In genomic region chr9:19050637-19051591, GRCh38 we compare ENCODE assay signal across 8 cellular contexts. TPM values are rescaled to one million over a fixed set of nuclear protein-coding genes. Genes with fewer than 3 reads are reported as not detected.
DNase-seq lines count a peak whose midpoint lies in the region; ATAC-seq, FAIRE-seq and TF ChIP-seq lines count a peak whose summit lies in the region.

No MANE protein-coding gene starts in this region.

- CTCF ChIA-PET in H1 (lab: Charles Lee; ENCODE audit: partially characterized antibody) = interaction anchor here (0.6 to 1.5 kb wide), 6 partner anchors 12 to 414 kb away, joined by 3 to 6 read pairs (median 4); no protein-coding TSS in a partner anchor

- H2BK12ac ChIP-seq in H1 (ENCODE audit: low read depth, low read length) = no peak overlapping the region

- no peak for TF ChIP-seq EP300 in H1 (IDR thresholded peaks at IDR 0.05; ENCODE audit: borderline replicate concordance in 1 of 2, low read depth in 2 of 2, low read length in 2 of 2)

- H3K9me3 ChIP-seq in H1 (ENCODE audit: insufficient read depth in 2 of 2, low read depth in 1 of 2, low read length in 1 of 2) (no peaks in the 10 kb centered on the region), osteoblast (ENCODE audit: low read depth, low read length) (no peaks in the 10 kb centered on the region)

- H3K4me3 ChIP-seq in H1 (ENCODE audit: extremely low read depth in 1 of 4, insufficient read depth in 2 of 4, low read depth in 3 of 4, low read length in 4 of 4) (peak overlapping the region; percentile 76 to 92 (median 82)), osteoblast (ENCODE audit: insufficient read depth, low read length) (peak overlapping the region; percentile 85)

- no peak overlapping the region for H3K23ac ChIP-seq in H1 (ENCODE audit: insufficient read length)

- peak overlapping the region in 1 of 4 experiments; percentile 59; a peak in 3 of 7 replicates for H3K9ac ChIP-seq in H1 (replicated peaks in 1 of 4; ENCODE audit: extremely low read depth in 1 of 4, low read depth in 3 of 4, low read length in 3 of 4)

- in situ Hi-C loops in Caki2 (cut with HindIII; ENCODE audit: low pct_unique_long_range_greater_than_20kb, low sequenced_read_pairs) = no loop called here

- H3K79me2 ChIP-seq in H1 (ENCODE audit: control insufficient read depth in 1 of 2, insufficient read depth in 2 of 2, low read length in 2 of 2) = peaks cover 0 to 10% of the 10 kb centered on the region in 2 experiments; a peak in 2 of 4 replicates
- H3K79me2 ChIP-seq in osteoblast (ENCODE audit: insufficient read depth, low read length) = peaks cover 31% of the 10 kb centered on the region

- H3K4me2 ChIP-seq in H1 (ENCODE audit: insufficient read depth in 1 of 2, low read depth in 2 of 2, low read length in 2 of 2) (peak overlapping the region; percentile 99 to 100), osteoblast (ENCODE audit: insufficient read depth, low read length) (peak overlapping the region; percentile 89)

- DNase-seq in Caki2 (ENCODE audit: low read depth) (peak; percentile 37), NCI-H526 (lab: John Stamatoyannopoulos, UW) (peak; percentile 13 to 32), H1 (ENCODE audit: low read depth in 1 of 2, low spot score in 2 of 2) (no peak), osteoblast (ENCODE audit: insufficient read length, low spot score, missing footprints) (peak; percentile 8), mucosa of gallbladder (ENCODE audit: low spot score) (no peak), hypothalamus (lab: John Stamatoyannopoulos, UW) (no peak), DMS114 treated with DMSO at 0.1 percent for 48 hours (lab: John Stamatoyannopoulos, UW; ENCODE audit: unreplicated experiment) (no peak)

- H3K14ac ChIP-seq in H1 (ENCODE audit: insufficient read length) = no peak overlapping the region

- H3K56ac ChIP-seq in H1 (replicated peaks; ENCODE audit: insufficient read length, low read depth, low read length) = no peak overlapping the region

- no peak overlapping the region for H2BK120ac ChIP-seq in H1 (replicated peaks; ENCODE audit: low read depth, low read length)

- 72% methylated on average over 12 of the region's 12 CpGs; no CpG with 5 or more reads in 1 of the 2 experiments for WGBS in H1 (ENCODE audit: extremely low coverage in 1 of 2, insufficient coverage in 1 of 2, insufficient read length in 1 of 2, insufficient replicate concordance in 2 of 2, low coverage in 1 of 2, low lambda C conversion rate in 2 of 2, missing lambda C conversion rate in 1 of 2), 2 experiments

- H2BK20ac ChIP-seq in H1 (ENCODE audit: low read length) = no peak overlapping the region

- H3K27me3 ChIP-seq in H1 (replicated peaks in 1 of 4; ENCODE audit: control insufficient read depth in 3 of 4, extremely low read depth in 1 of 4, insufficient read depth in 3 of 4, low read length in 3 of 4) (no peaks in the 10 kb centered on the region), osteoblast (ENCODE audit: insufficient read depth, low read length) (no peaks in the 10 kb centered on the region)

- peaks cover 1 to 10% of the 10 kb centered on the region in 2 experiments for H4K20me1 ChIP-seq in H1 (replicated peaks in 1 of 2; ENCODE audit: control insufficient read depth in 1 of 2, insufficient read depth in 2 of 2, low read length in 2 of 2)
- H4K20me1 ChIP-seq in osteoblast (ENCODE audit: insufficient read depth, low read length) = peaks cover 10% of the 10 kb centered on the region

- H3K79me1 ChIP-seq in H1 (ENCODE audit: low read depth, low read length) = peaks cover 7% of the 10 kb centered on the region

- H4K5ac ChIP-seq in H1 (ENCODE audit: insufficient read length, low read depth, low read length) = no peak overlapping the region

- POLR2A ChIA-PET in H1 (lab: Charles Lee; ENCODE audit: partially characterized antibody) = interaction anchor here (0.7 to 3.6 kb wide), 10 partner anchors 11 to 329 kb away, joined by 3 to 12 read pairs (median 4); partner anchors contain the start of gene RPS6

- H2AFZ ChIP-seq in H1 (ENCODE audit: low read length) = no peak overlapping the region
- H2AFZ ChIP-seq in osteoblast (ENCODE audit: low read length) = no peak overlapping the region

- ATAC-seq in HG02885 (IDR thresholded peaks at IDR 0.05; ENCODE audit: poor library complexity, unreplicated experiment) = no peak

- no peaks in the 10 kb centered on the region for H3K4me1 ChIP-seq in H1 (replicated peaks in 1 of 4; ENCODE audit: control insufficient read depth in 3 of 4, insufficient read depth in 4 of 4, low read length in 3 of 4)
- peaks cover 13% of the 10 kb centered on the region for H3K4me1 ChIP-seq in osteoblast (ENCODE audit: insufficient read depth, low read length)

- no peak for FAIRE-seq in H1 (lab: Jason Lieb, UNC)

- H3K36me3 ChIP-seq in H1 (ENCODE audit: control insufficient read depth in 2 of 4, insufficient read depth in 4 of 4, low read length in 3 of 4) (peaks cover 0 to 2% (median 0%) of the 10 kb centered on the region in 4 experiments; a peak in 1 of 8 replicates), osteoblast (ENCODE audit: insufficient read depth, low read length) (no peaks in the 10 kb centered on the region)

- no peak overlapping the region for H4K8ac ChIP-seq in H1 (ENCODE audit: extremely low read depth, insufficient read depth, low read length)

- no peak overlapping the region for H2BK5ac ChIP-seq in H1 (ENCODE audit: low read depth, low read length)

- TF ChIP-seq POLR2A in H1 (IDR thresholded peaks at IDR 0.05; ENCODE audit: control extremely low read depth in 1 of 2, low read depth in 2 of 2, low read length in 2 of 2) = no peak

- no peak overlapping the region for H3K18ac ChIP-seq in H1 (ENCODE audit: extremely low read depth, low read length)

- H4K91ac ChIP-seq in H1 (replicated peaks; ENCODE audit: insufficient read length, low read length) = no peak overlapping the region

- TF ChIP-seq CTCF in H1 (IDR thresholded peaks at IDR 0.05; ENCODE audit: control extremely low read depth in 1 of 3, insufficient read depth in 1 of 3, low read depth in 1 of 3, low read length in 3 of 3) = no peak
- TF ChIP-seq CTCF in osteoblast (IDR thresholded peaks at IDR 0.05; ENCODE audit: extremely low read depth, low read depth, low read length) = no peak

- H3K23me2 ChIP-seq in H1 (ENCODE audit: low read depth, low read length) = peaks cover 13% of the 10 kb centered on the region

- H2BK15ac ChIP-seq in H1 (ENCODE audit: low read length) = no peak overlapping the region

- no peak for TF ChIP-seq RAD21 in H1 (IDR thresholded peaks at IDR 0.05 in 1 of 2, conservative IDR thresholded peaks at IDR 0.05 in 1 of 2; ENCODE audit: low read depth in 2 of 2, low read length in 2 of 2)

- H3K4ac ChIP-seq in H1 (replicated peaks; ENCODE audit: insufficient read length, low read depth, low read length) = no peak overlapping the region

- H3K27ac ChIP-seq in H1 (ENCODE audit: low read depth, low read length) (no peak overlapping the region), osteoblast (ENCODE audit: low read depth, low read length) (peak overlapping the region; percentile 87)

- H2AK5ac ChIP-seq in H1 (ENCODE audit: low read depth, low read length) = no peak overlapping the region

TF ChIP-seq in H1, 55 proteins besides CTCF, POLR2A, EP300 and RAD21 (continues in another document):
- TF ChIP-seq KDM1A (IDR thresholded peaks at IDR 0.05; ENCODE audit: borderline replicate concordance, low read length) = no peak
- TF ChIP-seq KDM5A (IDR thresholded peaks at IDR 0.05; ENCODE audit: low read length) = no peak
- TF ChIP-seq BACH1 (IDR thresholded peaks at IDR 0.05; ENCODE audit: low read length) = no peak
- TF ChIP-seq CTBP2 (IDR thresholded peaks at IDR 0.05; ENCODE audit: borderline replicate concordance, insufficient read depth, insufficient read length, low read length) = no peak
- no peak for TF ChIP-seq NANOG (IDR thresholded peaks at IDR 0.05; ENCODE audit: insufficient read depth, low read depth, low read length, poor library complexity, severe bottlenecking)

RNA-seq across cellular contexts. Expression of gene RRAGA, which starts 1.7 kb away (rescaled TPM):
- 101 and 103 TPM in 2 replicates for total RNA-seq in Caki2 (2014; rRNA removed; shearing (Covaris generic); ENCODE audit: low replicate concordance)
- total RNA-seq in H1 (2021; fragmentation: NEBNext Ultra II Directional; extraction: Animal tissue kit (Norgen Biotek cat#: 25700)) = 46.2 and 46.5 TPM in 2 replicates
- 35.2 and 45.6 TPM in 2 replicates for polyA plus RNA-seq in H1 (2011; rRNA removed)
- 45.9 TPM for polyA plus RNA-seq in H1 (2011; cell fraction: cytosol; rRNA removed)
- polyA plus RNA-seq in H1 (2011; cell fraction: nucleus; rRNA removed) = 27.8 TPM
- 42.8 to 50.7 TPM (median 47.9 TPM) in 4 replicates for polyA plus RNA-seq in H1 (2012, experiment 1 of 2)
- polyA plus RNA-seq in H1 (2012, experiment 2 of 2) = 36.7 TPM
- polyA plus RNA-seq in H1 (2013, experiment 1 of 2) = 33.0 TPM
- 31.8 TPM for polyA plus RNA-seq in H1 (2013, experiment 2 of 2)
- 45.7 and 49.4 TPM in 2 replicates for polyA minus RNA-seq in H1 (2011; rRNA and poly(A)+ RNA removed)
- 24.5 TPM for polyA minus RNA-seq in H1 (2011; cell fraction: cytosol; rRNA and poly(A)+ RNA removed)
- polyA minus RNA-seq in H1 (2011; cell fraction: nucleus; rRNA and poly(A)+ RNA removed) = 21.2 TPM
- total RNA-seq in osteoblast (54.6 and 59.5 TPM in 2 replicates), mucosa of gallbladder (75.8 TPM)

RNA-seq across cellular contexts. Expression of gene SAXO1, which starts 17.9 kb away (rescaled TPM):
- total RNA-seq in Caki2 (2014; rRNA removed; shearing (Covaris generic); ENCODE audit: low replicate concordance) = not detected in 2 replicates
- total RNA-seq in H1 (2021; fragmentation: NEBNext Ultra II Directional; extraction: Animal tissue kit (Norgen Biotek cat#: 25700)) = 0.20 TPM in 1 of 2 replicates, not detected in the other
- polyA plus RNA-seq in H1 (2011; rRNA removed) = 0.11 TPM in 2 replicates
- polyA plus RNA-seq in H1 (2011; cell fraction: cytosol; rRNA removed) = 0.10 TPM
- polyA plus RNA-seq in H1 (2011; cell fraction: nucleus; rRNA removed) = 0.23 TPM
- polyA plus RNA-seq in H1 (2012, experiment 1 of 2) = 0.05 TPM in 1 of 4 replicates, not detected in the others
- 0.08 TPM for polyA plus RNA-seq in H1 (2012, experiment 2 of 2)
- under 0.01 TPM for polyA plus RNA-seq in H1 (2013, experiment 1 of 2)
- 0.06 TPM for polyA plus RNA-seq in H1 (2013, experiment 2 of 2)
- polyA minus RNA-seq in H1 (2011; rRNA and poly(A)+ RNA removed) = 0.38 and 0.54 TPM in 2 replicates
- polyA minus RNA-seq in H1 (2011; cell fraction: cytosol; rRNA and poly(A)+ RNA removed) = 0.66 TPM
- 1.1 TPM for polyA minus RNA-seq in H1 (2011; cell fraction: nucleus; rRNA and poly(A)+ RNA removed)
- total RNA-seq in osteoblast (under 0.01 TPM in 2 replicates), mucosa of gallbladder (0.03 TPM)

RNA-seq across cellular contexts. Expression of gene HAUS6, which starts 51.8 kb away (rescaled TPM):
- 16.7 and 17.0 TPM in 2 replicates for total RNA-seq in Caki2 (2014; rRNA removed; shearing (Covaris generic); ENCODE audit: low replicate concordance)
- total RNA-seq in H1 (2021; fragmentation: NEBNext Ultra II Directional; extraction: Animal tissue kit (Norgen Biotek cat#: 25700)) = 52.4 and 53.4 TPM in 2 replicates
- 9.1 and 11.7 TPM in 2 replicates for polyA plus RNA-seq in H1 (2011; rRNA removed)
- 15.4 TPM for polyA plus RNA-seq in H1 (2011; cell fraction: cytosol; rRNA removed)
- 11.6 TPM for polyA plus RNA-seq in H1 (2011; cell fraction: nucleus; rRNA removed)
- polyA plus RNA-seq in H1 (2012, experiment 1 of 2) = 15.3 to 27.2 TPM (median 17.0 TPM) in 4 replicates
- polyA plus RNA-seq in H1 (2012, experiment 2 of 2) = 1.0 TPM
- 33.9 TPM for polyA plus RNA-seq in H1 (2013, experiment 1 of 2)
- 32.1 TPM for polyA plus RNA-seq in H1 (2013, experiment 2 of 2)
- 26.1 and 34.3 TPM in 2 replicates for polyA minus RNA-seq in H1 (2011; rRNA and poly(A)+ RNA removed)
- 18.1 TPM for polyA minus RNA-seq in H1 (2011; cell fraction: cytosol; rRNA and poly(A)+ RNA removed)
- polyA minus RNA-seq in H1 (2011; cell fraction: nucleus; rRNA and poly(A)+ RNA removed) = 43.0 TPM
- total RNA-seq in osteoblast = 14.5 and 16.2 TPM in 2 replicates
- 7.3 TPM for total RNA-seq in mucosa of gallbladder

Comparison
In these comparisons a context has a peak if more than half of its experiments do, and no peak if none do; other contexts are left out.
1. DNase-seq: peak in Caki2 (single experiment), NCI-H526 (2 of 2) and osteoblast (single experiment); none in H1 (0 of 2), mucosa of gallbladder (single experiment), hypothalamus (0 of 51) and DMS114 treated with DMSO at 0.1 percent for 48 hours (single experiment).